Comparison of ENCODE assay signal across 27 cellular contexts in the genomic region with DNA sequence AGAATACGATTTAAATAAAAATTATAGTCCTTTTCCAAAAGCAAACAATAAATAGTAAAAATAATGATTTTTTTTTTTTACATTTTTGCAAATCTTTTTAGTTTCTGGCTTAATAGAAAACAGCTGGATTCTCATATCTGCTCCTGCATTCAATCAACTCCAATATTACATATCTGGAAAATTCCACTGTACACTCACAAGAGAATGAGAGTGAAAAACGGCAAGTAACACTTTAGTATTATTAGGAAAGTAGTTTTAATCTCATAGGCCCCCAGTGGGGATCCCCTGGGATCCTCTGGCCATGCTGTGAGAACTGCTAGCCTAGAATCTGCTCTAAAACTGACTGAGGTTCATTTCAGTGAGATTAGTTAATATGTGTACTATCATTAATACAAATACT.
"Had no signal": no experiment of that assay in that cellular context is flagged by ENCODE, and none has a peak within 500 bp of the region (broad histone marks: within the 10 kb centered on the region; RNA-seq: fewer than 3 reads in every experiment).

No MANE protein-coding gene starts in this region.

- H3K27me3 ChIP-seq: gastroesophageal sphincter, heart right ventricle, neural progenitor cell, spleen, testis, uterus had no signal

- H3K4me1 Mint-ChIP-seq: activated CD4-positive, alpha-beta memory T cell treated with anti-CD3 and anti-CD28 coated beads, Interleukin-2, amount 10 ng/mL, durations not matched to agents 7 days and 5 days; neural progenitor cell had no signal

- H3K4me1 ChIP-seq: heart right ventricle, lower lobe of right lung, spleen, testis, uterus had no signal

- ATAC-seq: activated T-cell treated with anti-CD3 and anti-CD28 coated beads, Interleukin-2, amount 50 U/mL, for 72 hours; gastroesophageal sphincter; left colon; lower lobe of right lung; naive thymus-derived CD8-positive, alpha-beta T cell had no signal

- H3K9ac ChIP-seq: neural progenitor cell had no signal

- H3K9me3 ChIP-seq: gastroesophageal sphincter, lower lobe of right lung, spleen, testis, uterus had no signal

- DNase-seq: activated CD4-positive, alpha-beta memory T cell treated with anti-CD3 and anti-CD28 coated beads, Interleukin-2, amount 10 ng/mL, durations not matched to agents 7 days and 5 days; activated CD4-positive, alpha-beta T cell treated with anti-CD3 and anti-CD28 coated beads for 48 hours; activated CD4-positive, CD25-positive, alpha-beta regulatory T cell; activated effector memory CD4-positive, alpha-beta T cell treated with Interleukin-2 at 50 U/mL for 16 hours; activated naive CD4-positive, alpha-beta T cell treated with anti-CD3 and anti-CD28 coated beads for 36 hours; activated naive CD8-positive, alpha-beta T cell treated with anti-CD3 and anti-CD28 coated beads, Interleukin-2, amount 10 ng/mL, durations not matched to agents 7 days and 5 days; activated T-cell treated with anti-CD3 and anti-CD28 coated beads, Interleukin-2, amount 50 U/mL, for 72 hours; amygdala; cerebellar nuclear complex; heart right ventricle; left colon; lower lobe of right lung; naive thymus-derived CD8-positive, alpha-beta T cell; spleen; stimulated activated CD4-positive, alpha-beta T cell treated with anti-CD3 and anti-CD28 coated beads, Interleukin-4, amount 100 ng/mL, for 1 hour; stimulated activated naive CD4-positive, alpha-beta T cell; T1000; testis; trophoblast cell; uterus had no signal

- H3K27ac Mint-ChIP-seq: activated CD4-positive, alpha-beta memory T cell treated with anti-CD3 and anti-CD28 coated beads, Interleukin-2, amount 10 ng/mL, durations not matched to agents 7 days and 5 days; activated naive CD4-positive, alpha-beta T cell treated with anti-CD3 and anti-CD28 coated beads for 36 hours; activated naive CD8-positive, alpha-beta T cell treated with anti-CD3 and anti-CD28 coated beads, Interleukin-2, amount 10 ng/mL, durations not matched to agents 7 days and 5 days; activated T-cell treated with anti-CD3 and anti-CD28 coated beads, Interleukin-2, amount 50 U/mL, for 72 hours; neural progenitor cell; T-helper 1 cell treated with Interleukin-12 subunit alpha and Interleukin-12 subunit beta and Interleukin-4 antibody, amounts not matched to agents 30 μg/mL and 1 μg/mL, for 36 hours had no signal

- H3K4me3 Mint-ChIP-seq: activated CD4-positive, alpha-beta memory T cell treated with anti-CD3 and anti-CD28 coated beads, Interleukin-2, amount 10 ng/mL, durations not matched to agents 7 days and 5 days; activated naive CD4-positive, alpha-beta T cell treated with anti-CD3 and anti-CD28 coated beads for 36 hours; activated naive CD8-positive, alpha-beta T cell treated with anti-CD3 and anti-CD28 coated beads, Interleukin-2, amount 10 ng/mL, durations not matched to agents 7 days and 5 days; activated T-cell treated with anti-CD3 and anti-CD28 coated beads, Interleukin-2, amount 50 U/mL, for 72 hours; naive thymus-derived CD8-positive, alpha-beta T cell; neural progenitor cell; T-helper 1 cell treated with Interleukin-12 subunit alpha and Interleukin-12 subunit beta and Interleukin-4 antibody, amounts not matched to agents 30 μg/mL and 1 μg/mL, for 36 hours had no signal

- H3K36me3 Mint-ChIP-seq: neural progenitor cell had no signal

- FAIRE-seq: bronchial epithelial cell, keratinocyte had no signal

- H3K27me3 Mint-ChIP-seq: activated CD4-positive, alpha-beta memory T cell treated with anti-CD3 and anti-CD28 coated beads, Interleukin-2, amount 10 ng/mL, durations not matched to agents 7 days and 5 days; activated naive CD8-positive, alpha-beta T cell treated with anti-CD3 and anti-CD28 coated beads, Interleukin-2, amount 10 ng/mL, durations not matched to agents 7 days and 5 days; naive thymus-derived CD8-positive, alpha-beta T cell had no signal

- H3K27ac ChIP-seq: coronary artery, epithelial cell of prostate, gastroesophageal sphincter, heart right ventricle, lower lobe of right lung, neural progenitor cell, spleen, testis, uterus had no signal

- H3K36me3 ChIP-seq: gastroesophageal sphincter, heart right ventricle, lower lobe of right lung, neural progenitor cell, spleen had no signal

- H3K9me3 Mint-ChIP-seq: activated naive CD4-positive, alpha-beta T cell treated with anti-CD3 and anti-CD28 coated beads for 36 hours; neural progenitor cell had no signal

- H3K4me3 ChIP-seq: coronary artery, gastroesophageal sphincter, heart right ventricle, lower lobe of right lung, neural progenitor cell, spleen, testis, uterus had no signal
